2 cellular contexts compared by ENCODE assay signal in the genomic region with DNA sequence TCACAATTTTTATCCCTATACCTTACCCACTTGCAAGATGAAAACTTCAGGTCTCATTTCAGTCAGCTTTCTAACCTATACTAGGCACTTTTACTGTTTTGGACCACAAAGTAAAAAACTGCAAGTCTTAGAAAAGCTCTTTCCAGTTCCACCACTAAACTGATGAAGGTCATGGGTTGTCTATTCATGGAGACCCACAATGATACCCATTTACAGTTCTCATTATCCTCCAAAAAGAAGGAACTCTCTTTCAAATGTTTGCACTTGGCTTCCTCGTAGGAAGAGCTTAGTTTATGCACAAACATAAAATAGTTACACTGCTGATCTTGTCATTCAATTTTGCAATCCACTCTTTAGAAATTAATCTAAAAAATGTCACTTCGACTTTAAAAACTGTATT.
TF ChIP-seq lines count a peak whose summit lies in the region.

No MANE protein-coding gene starts in this region.

TF ChIP-seq in liver, 16 proteins besides CTCF, POLR2A, EP300 and RAD21 (continued from another document):
- TF ChIP-seq ATF3 (IDR thresholded peaks at IDR 0.05) (no peak), NR2F2 (IDR thresholded peaks at IDR 0.05) (no peak), EGR1 (IDR thresholded peaks at IDR 0.05; ENCODE audit: low read depth in 2 of 2) (no peak), FOXA2 (IDR thresholded peaks at IDR 0.05) (no peak), GABPA (IDR thresholded peaks at IDR 0.05 in 1 of 2, conservative IDR thresholded peaks at IDR 0.05 in 1 of 2) (no peak), JUND (IDR thresholded peaks at IDR 0.05) (no peak), YY1 (IDR thresholded peaks at IDR 0.05) (no peak), HNF4G (IDR thresholded peaks at IDR 0.05) (no peak), HNF4A (conservative IDR thresholded peaks at IDR 0.05) (no peak), RXRA (IDR thresholded peaks at IDR 0.05) (no peak)
- TF ChIP-seq, protein P1, sequence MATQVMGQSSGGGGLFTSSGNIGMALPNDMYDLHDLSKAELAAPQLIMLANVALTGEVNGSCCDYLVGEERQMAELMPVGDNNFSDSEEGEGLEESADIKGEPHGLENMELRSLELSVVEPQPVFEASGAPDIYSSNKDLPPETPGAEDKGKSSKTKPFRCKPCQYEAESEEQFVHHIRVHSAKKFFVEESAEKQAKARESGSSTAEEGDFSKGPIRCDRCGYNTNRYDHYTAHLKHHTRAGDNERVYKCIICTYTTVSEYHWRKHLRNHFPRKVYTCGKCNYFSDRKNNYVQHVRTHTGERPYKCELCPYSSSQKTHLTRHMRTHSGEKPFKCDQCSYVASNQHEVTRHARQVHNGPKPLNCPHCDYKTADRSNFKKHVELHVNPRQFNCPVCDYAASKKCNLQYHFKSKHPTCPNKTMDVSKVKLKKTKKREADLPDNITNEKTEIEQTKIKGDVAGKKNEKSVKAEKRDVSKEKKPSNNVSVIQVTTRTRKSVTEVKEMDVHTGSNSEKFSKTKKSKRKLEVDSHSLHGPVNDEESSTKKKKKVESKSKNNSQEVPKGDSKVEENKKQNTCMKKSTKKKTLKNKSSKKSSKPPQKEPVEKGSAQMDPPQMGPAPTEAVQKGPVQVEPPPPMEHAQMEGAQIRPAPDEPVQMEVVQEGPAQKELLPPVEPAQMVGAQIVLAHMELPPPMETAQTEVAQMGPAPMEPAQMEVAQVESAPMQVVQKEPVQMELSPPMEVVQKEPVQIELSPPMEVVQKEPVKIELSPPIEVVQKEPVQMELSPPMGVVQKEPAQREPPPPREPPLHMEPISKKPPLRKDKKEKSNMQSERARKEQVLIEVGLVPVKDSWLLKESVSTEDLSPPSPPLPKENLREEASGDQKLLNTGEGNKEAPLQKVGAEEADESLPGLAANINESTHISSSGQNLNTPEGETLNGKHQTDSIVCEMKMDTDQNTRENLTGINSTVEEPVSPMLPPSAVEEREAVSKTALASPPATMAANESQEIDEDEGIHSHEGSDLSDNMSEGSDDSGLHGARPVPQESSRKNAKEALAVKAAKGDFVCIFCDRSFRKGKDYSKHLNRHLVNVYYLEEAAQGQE (IDR thresholded peaks at IDR 0.05): no peak
- TF ChIP-seq, protein P2, sequence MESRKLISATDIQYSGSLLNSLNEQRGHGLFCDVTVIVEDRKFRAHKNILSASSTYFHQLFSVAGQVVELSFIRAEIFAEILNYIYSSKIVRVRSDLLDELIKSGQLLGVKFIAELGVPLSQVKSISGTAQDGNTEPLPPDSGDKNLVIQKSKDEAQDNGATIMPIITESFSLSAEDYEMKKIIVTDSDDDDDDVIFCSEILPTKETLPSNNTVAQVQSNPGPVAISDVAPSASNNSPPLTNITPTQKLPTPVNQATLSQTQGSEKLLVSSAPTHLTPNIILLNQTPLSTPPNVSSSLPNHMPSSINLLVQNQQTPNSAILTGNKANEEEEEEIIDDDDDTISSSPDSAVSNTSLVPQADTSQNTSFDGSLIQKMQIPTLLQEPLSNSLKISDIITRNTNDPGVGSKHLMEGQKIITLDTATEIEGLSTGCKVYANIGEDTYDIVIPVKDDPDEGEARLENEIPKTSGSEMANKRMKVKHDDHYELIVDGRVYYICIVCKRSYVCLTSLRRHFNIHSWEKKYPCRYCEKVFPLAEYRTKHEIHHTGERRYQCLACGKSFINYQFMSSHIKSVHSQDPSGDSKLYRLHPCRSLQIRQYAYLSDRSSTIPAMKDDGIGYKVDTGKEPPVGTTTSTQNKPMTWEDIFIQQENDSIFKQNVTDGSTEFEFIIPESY (IDR thresholded peaks at IDR 0.05): no peak
- TF ChIP-seq, protein P3, sequence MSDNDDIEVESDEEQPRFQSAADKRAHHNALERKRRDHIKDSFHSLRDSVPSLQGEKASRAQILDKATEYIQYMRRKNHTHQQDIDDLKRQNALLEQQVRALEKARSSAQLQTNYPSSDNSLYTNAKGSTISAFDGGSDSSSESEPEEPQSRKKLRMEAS (IDR thresholded peaks at IDR 0.05): no peak
TF ChIP-seq in liver: peak in this region for 0.

TF ChIP-seq in HepG2, 621 proteins besides CTCF, POLR2A, EP300 and RAD21 (continued from another document):
- TF ChIP-seq NFIB (CRISPR knock-in tag; IDR thresholded peaks at IDR 0.05; ENCODE audit: borderline replicate concordance): no peak
